ENCODE assay signal across 10 cellular contexts in the genomic region with DNA sequence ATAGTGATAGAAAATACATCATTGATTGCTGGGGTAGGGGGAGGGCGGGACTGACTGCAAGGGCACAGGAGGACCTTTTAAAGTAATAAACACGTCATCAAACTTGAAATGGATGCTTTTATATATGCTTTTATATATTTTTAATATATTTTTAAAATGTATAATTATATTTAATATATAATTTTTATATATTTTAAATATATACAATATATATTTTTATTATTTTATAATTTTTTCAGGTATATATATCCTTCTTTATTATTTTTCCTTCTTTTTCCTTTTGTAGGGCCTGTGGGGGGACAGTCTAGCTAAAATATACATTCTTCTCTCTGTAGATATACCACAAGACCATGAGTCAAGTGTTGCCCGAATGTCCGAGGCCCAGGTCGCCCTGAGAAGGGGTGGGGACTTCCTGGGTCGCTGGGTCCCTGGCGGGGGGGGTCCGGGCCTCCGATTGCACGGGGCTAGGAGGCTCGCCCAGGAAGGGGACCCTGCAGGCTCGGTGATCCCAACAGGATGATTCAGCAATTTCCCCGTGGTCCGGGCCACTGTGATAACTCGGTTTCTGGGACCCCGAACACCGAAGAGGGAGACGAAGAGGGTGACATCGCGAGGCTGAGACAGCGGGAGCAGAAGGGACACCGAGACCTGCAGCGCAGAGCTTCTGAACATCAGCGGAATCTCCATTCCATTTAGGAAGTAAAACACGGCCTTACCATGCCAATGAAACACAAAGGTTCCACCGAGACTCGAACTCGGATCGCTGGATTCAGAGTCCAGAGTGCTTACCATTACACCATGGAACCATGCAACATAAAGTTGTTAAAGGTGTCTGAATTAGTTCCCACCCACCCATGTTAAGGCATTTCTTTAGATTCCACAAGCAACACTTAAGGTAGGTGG.
DNase-seq lines count a peak whose midpoint lies in the region; ATAC-seq and TF ChIP-seq lines count a peak whose summit lies in the region.
"Had no signal": no experiment of that assay in that cellular context is flagged by ENCODE, and none has a peak within 500 bp of the region (broad histone marks: within the 10 kb centered on the region; RNA-seq: fewer than 3 reads in every experiment).

No MANE protein-coding gene starts in this region.

- peak overlapping the region; percentile 95 to 98 for H3K27ac Mint-ChIP-seq in T-cell

- peak overlapping the region; percentile 84 to 92 (median 91) for H3K4me3 Mint-ChIP-seq in T-cell

- H3K4me1 Mint-ChIP-seq in T-cell, result peaks cover 12% of the 10 kb centered on the region in 3 donors

- H3K27me3 Mint-ChIP-seq in T-cell, result no peaks in the 10 kb centered on the region

- H3K4me3 ChIP-seq in fibroblast of pulmonary artery (replicated peaks; ENCODE audit: low read depth, low read length), result peak overlapping the region; percentile 63
- H3K4me3 ChIP-seq in skin epidermis, result peak overlapping the region; percentile 23 to 47 (median 40)
- H3K4me3 ChIP-seq in vagina, result peak overlapping the region in 1 of 2 donors; percentile 55
- H3K4me3 ChIP-seq: SK-N-MC had no signal

- no peak for TF ChIP-seq POLR2A in vagina (IDR thresholded peaks at IDR 0.05)

- no peaks in the 10 kb centered on the region for H3K27me3 ChIP-seq in vagina

- no peaks in the 10 kb centered on the region for H3K9me3 Mint-ChIP-seq in T-cell

- H3K27ac ChIP-seq in skin epidermis (peak overlapping the region in 4 of 21 experiments; percentile 45 to 94 (median 78)), vagina (no peak overlapping the region)
- H3K27ac ChIP-seq: neutrophil, SK-N-MC had no signal

- DNase-seq in DMS 273 (lab: John Stamatoyannopoulos, UW; ENCODE audit: unreplicated experiment) (peak; percentile 61), DMS 273 treated with DMSO at 0.1 percent for 48 hours (lab: John Stamatoyannopoulos, UW) (no peak), T-cell (peak in 3 of 34 experiments; percentile 5 to 12 (median 5)), fibroblast of pulmonary artery (ENCODE audit: low read depth) (peak; percentile 59), vagina (ENCODE audit: extremely low spot score in 2 of 2) (no peak)

- H3K36me3 ChIP-seq in vagina, result no peaks in the 10 kb centered on the region
- H3K36me3 ChIP-seq: neutrophil had no signal

- POLR2A ChIA-PET in T-cell (lab: Charles Lee), result no interaction called here

- H3K9me3 ChIP-seq in vagina, result no peaks in the 10 kb centered on the region
- H3K9me3 ChIP-seq: neutrophil had no signal

- intact Hi-C loops in vagina (cut with DNase I), result no loop called here

- CTCF ChIA-PET in T-cell (lab: Charles Lee), result no interaction called here

- ATAC-seq in T-cell (replicated peaks in 1 of 4) (no peak), GM21390 (IDR thresholded peaks at IDR 0.05; ENCODE audit: unreplicated experiment) (no peak), HG03097 (IDR thresholded peaks at IDR 0.05; ENCODE audit: low FRiP score, unreplicated experiment) (no peak)

- no peaks in the 10 kb centered on the region for H3K36me3 Mint-ChIP-seq in T-cell

- H3K4me1 ChIP-seq in vagina, result peaks cover 17% of the 10 kb centered on the region

- TF ChIP-seq CTCF in fibroblast of pulmonary artery (IDR thresholded peaks at IDR 0.05; ENCODE audit: low read length, missing control alignments), result no peak
- no peak for TF ChIP-seq CTCF in vagina (IDR thresholded peaks at IDR 0.05)

Comparison
In these comparisons a context has a peak if more than half of its experiments do, and no peak if none do; other contexts are left out.
1. DNase-seq: peak in DMS 273 (single experiment) and fibroblast of pulmonary artery (single experiment); none in DMS 273 treated with DMSO at 0.1 percent for 48 hours (single experiment) and vagina (0 of 2).